In the genomic region with DNA sequence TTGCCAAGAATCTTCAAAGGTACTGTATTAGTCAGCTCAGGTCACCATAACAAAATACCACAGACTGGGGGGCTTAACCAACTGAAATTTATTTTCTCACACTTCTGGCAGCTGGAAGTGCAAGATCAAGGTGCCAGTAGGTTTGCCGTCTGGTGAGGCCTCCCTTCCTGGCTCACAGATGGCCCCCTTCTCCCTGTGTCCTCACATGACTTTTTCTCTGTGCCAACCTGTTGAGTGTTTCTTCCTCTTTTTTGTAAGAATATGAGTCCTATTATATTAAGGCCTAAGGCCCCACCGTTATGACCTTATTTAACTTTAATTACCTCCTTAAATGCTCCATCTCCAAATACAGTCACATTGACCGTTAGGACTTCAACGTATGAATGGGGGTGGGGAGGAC, we compare ENCODE assay signal across 19 cellular contexts.
"Had no signal": no experiment of that assay in that cellular context is flagged by ENCODE, and none has a peak within 500 bp of the region (broad histone marks: within the 10 kb centered on the region; RNA-seq: fewer than 3 reads in every experiment).

No MANE protein-coding gene starts in this region.

- H3K4me3 Mint-ChIP-seq: activated naive CD4-positive, alpha-beta T cell treated with anti-CD3 and anti-CD28 coated beads, Interleukin-2, amount 10 ng/mL, durations not matched to agents 7 days and 5 days; natural killer cell treated with Interleukin-12 subunit alpha and Interleukin-12 subunit beta and Interleukin-15 and Interleukin-18, amount 100 ng/mL, for 72 hours; T-cell had no signal

- H3K27ac Mint-ChIP-seq: activated naive CD4-positive, alpha-beta T cell treated with anti-CD3 and anti-CD28 coated beads, Interleukin-2, amount 10 ng/mL, durations not matched to agents 7 days and 5 days; activated T-helper 2 cell treated with anti-CD3 and anti-CD28 coated beads, Interferon-gamma antibody, Interleukin-2, Interleukin-4, amounts not matched to agents 10 μg/mL and 5 μg/mL and 100 μg/mL, durations not matched to agents 14 hours and 24 hours and 36 hours; natural killer cell treated with Interleukin-12 subunit alpha and Interleukin-12 subunit beta and Interleukin-15 and Interleukin-18, amount 100 ng/mL, for 72 hours; T-cell had no signal

- H3K4me1 ChIP-seq: colonic mucosa, tibial artery had no signal

- H3K36me3 Mint-ChIP-seq: activated naive CD4-positive, alpha-beta T cell treated with anti-CD3 and anti-CD28 coated beads, Interleukin-2, amount 10 ng/mL, durations not matched to agents 7 days and 5 days; T-cell had no signal

- H3K4me1 Mint-ChIP-seq: activated naive CD4-positive, alpha-beta T cell treated with anti-CD3 and anti-CD28 coated beads, Interleukin-2, amount 10 ng/mL, durations not matched to agents 7 days and 5 days; T-cell had no signal

- H3K36me3 ChIP-seq: colonic mucosa, esophagus squamous epithelium, tibial artery had no signal

- H3K27me3 ChIP-seq: colonic mucosa, esophagus squamous epithelium, tibial artery had no signal

- DNase-seq: activated CD4-positive, alpha-beta T cell treated with anti-CD3 and anti-CD28 coated beads for 1 hour; activated CD4-positive, alpha-beta T cell treated with anti-CD3 and anti-CD28 coated beads, Interleukin-2, amount 50 U/mL, for 48 hours; activated naive CD4-positive, alpha-beta T cell treated with anti-CD3 and anti-CD28 coated beads, Interleukin-2, amount 10 ng/mL, durations not matched to agents 7 days and 5 days; activated T-cell treated with anti-CD3 and anti-CD28 coated beads, Interleukin-2, amount 50 U/mL, for 1 hour; colonic mucosa; esophagus squamous epithelium; glutamatergic neuron; left ventricle myocardium superior; mesenchymal stem cell; posterior cingulate gyrus; retina; stimulated activated CD4-positive, alpha-beta T cell treated with anti-CD3 and anti-CD28 coated beads, Interleukin-12 subunit alpha, Interleukin-12 subunit beta, amount 100 ng/mL, for 4 hours; stimulated activated CD4-positive, alpha-beta T cell treated with anti-CD3 and anti-CD28 coated beads, Interleukin-2, amount 100 ng/mL, for 24 hours; T-cell; T1000; tibial artery had no signal

- H3K27ac ChIP-seq: colonic mucosa, esophagus squamous epithelium, tibial artery, VCaP had no signal

- H3K4me3 ChIP-seq: colonic mucosa, esophagus squamous epithelium, tibial artery had no signal

- ATAC-seq: left ventricle myocardium superior; natural killer cell treated with Interleukin-12 subunit alpha and Interleukin-12 subunit beta and Interleukin-15 and Interleukin-18, amount 100 ng/mL, for 72 hours; T-cell had no signal

- H3K9me3 ChIP-seq: colonic mucosa had no signal
